In the genomic region with DNA sequence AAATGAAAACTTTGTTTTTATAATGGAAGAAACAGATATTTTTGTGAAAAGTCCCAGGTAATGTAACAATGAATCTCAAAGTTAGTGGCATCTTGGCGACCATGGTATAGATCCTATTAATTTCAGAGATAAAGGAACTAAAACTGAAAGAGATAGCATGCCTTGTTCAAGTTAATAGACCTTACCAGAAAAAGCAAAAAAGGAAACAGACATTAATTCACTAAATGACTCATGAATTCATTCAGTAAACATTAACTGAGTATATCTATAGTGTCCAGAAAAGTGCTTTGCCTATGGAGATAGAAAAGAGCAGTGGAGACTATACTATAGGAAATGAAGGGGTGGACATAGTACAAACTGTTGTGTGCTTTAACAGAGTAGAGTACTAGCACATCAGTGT, we compare ENCODE assay signal across 15 cellular contexts.
DNase-seq lines count a peak whose midpoint lies in the region; ATAC-seq and TF ChIP-seq lines count a peak whose summit lies in the region.
"Had no signal": no experiment of that assay in that cellular context is flagged by ENCODE, and none has a peak within 500 bp of the region (broad histone marks: within the 10 kb centered on the region; RNA-seq: fewer than 3 reads in every experiment).

No MANE protein-coding gene starts in this region.

- no peak for TF ChIP-seq CTCF in transverse colon (IDR thresholded peaks at IDR 0.05)

- 45 to 65% methylated on average over 1 of the region's 1 CpG for WGBS in transverse colon (ENCODE audit: low coverage in 1 of 2), 2 donors

- H3K27me3 Mint-ChIP-seq in stimulated activated naive CD8-positive, alpha-beta T cell treated with anti-CD3 and anti-CD28 coated beads, Interleukin-15, amount 100 ng/mL, for 72 hours, result no peaks in the 10 kb centered on the region
- H3K27me3 Mint-ChIP-seq: activated CD8-positive, alpha-beta memory T cell treated with anti-CD3 and anti-CD28 coated beads, Interleukin-2, amount 10 ng/mL, durations not matched to agents 7 days and 5 days; CD4-positive, alpha-beta T cell had no signal

- H3K4me1 ChIP-seq in transverse colon, result no peaks in the 10 kb centered on the region

- DNase-seq in ELR (ENCODE audit: low read depth) (peak; percentile 13), transverse colon (no peak)
- no peak for DNase-seq in stimulated activated naive CD8-positive, alpha-beta T cell treated with anti-CD3 and anti-CD28 coated beads, Interleukin-15, amount 100 ng/mL, for 72 hours
- no peak for DNase-seq in effector CD4-positive, alpha-beta T cell
- DNase-seq in stimulated activated CD4-positive, alpha-beta T cell treated with anti-CD3 and anti-CD28 coated beads, Interleukin-2, amount 100 ng/mL, for 48 hours, result no peak
- DNase-seq: activated CD8-positive, alpha-beta memory T cell treated with anti-CD3 and anti-CD28 coated beads, Interleukin-2, amount 10 ng/mL, durations not matched to agents 7 days and 5 days; activated naive CD4-positive, alpha-beta T cell treated with anti-CD3 and anti-CD28 coated beads for 36 hours; CD4-positive, alpha-beta T cell; effector memory CD4-positive, alpha-beta T cell; MV-4-11; substantia nigra had no signal

- no peaks in the 10 kb centered on the region for H3K27me3 ChIP-seq in transverse colon
- H3K27me3 ChIP-seq: neutrophil had no signal

- in situ Hi-C loops in transverse colon (cut with MboI; ENCODE audit: low pct_ligation_motif_present in 1 of 4, low pct_unique_long_range_greater_than_20kb in 1 of 4, low sequenced_read_pairs in 3 of 4), result no loop called here

- ATAC-seq in GM19438 (IDR thresholded peaks at IDR 0.05; ENCODE audit: low read depth, unreplicated experiment) (peak; percentile 71), HG02763 (IDR thresholded peaks at IDR 0.05; ENCODE audit: unreplicated experiment) (peak; percentile 54), HG03378 (IDR thresholded peaks at IDR 0.05; ENCODE audit: unreplicated experiment) (peak; percentile 88)
- no peak for ATAC-seq in stimulated activated naive CD8-positive, alpha-beta T cell treated with anti-CD3 and anti-CD28 coated beads, Interleukin-15, amount 100 ng/mL, for 72 hours
- ATAC-seq: activated CD8-positive, alpha-beta memory T cell treated with anti-CD3 and anti-CD28 coated beads, Interleukin-2, amount 10 ng/mL, durations not matched to agents 7 days and 5 days had no signal

- TF ChIP-seq EP300 in transverse colon (IDR thresholded peaks at IDR 0.05; ENCODE audit: low read depth), result no peak

- no peak overlapping the region for H3K4me3 ChIP-seq in transverse colon

- H3K4me1 Mint-ChIP-seq in stimulated activated naive CD8-positive, alpha-beta T cell treated with anti-CD3 and anti-CD28 coated beads, Interleukin-15, amount 100 ng/mL, for 72 hours, result no peaks in the 10 kb centered on the region
- H3K4me1 Mint-ChIP-seq: activated CD8-positive, alpha-beta memory T cell treated with anti-CD3 and anti-CD28 coated beads, Interleukin-2, amount 10 ng/mL, durations not matched to agents 7 days and 5 days had no signal

- H3K36me3 ChIP-seq in transverse colon, result no peaks in the 10 kb centered on the region
- H3K36me3 ChIP-seq: neutrophil had no signal

- H3K9me3 Mint-ChIP-seq in stimulated activated naive CD8-positive, alpha-beta T cell treated with anti-CD3 and anti-CD28 coated beads, Interleukin-15, amount 100 ng/mL, for 72 hours, result no peaks in the 10 kb centered on the region
- H3K9me3 Mint-ChIP-seq: activated naive CD4-positive, alpha-beta T cell treated with anti-CD3 and anti-CD28 coated beads for 36 hours; CD4-positive, alpha-beta T cell had no signal

- H3K27ac ChIP-seq in transverse colon, result no peak overlapping the region
- H3K27ac ChIP-seq: neutrophil had no signal

- intact Hi-C loops in transverse colon (cut with DNase I; ENCODE audit: low total_unique reads), result no loop called here

- H3K4me3 Mint-ChIP-seq in stimulated activated naive CD8-positive, alpha-beta T cell treated with anti-CD3 and anti-CD28 coated beads, Interleukin-15, amount 100 ng/mL, for 72 hours, result no peak overlapping the region
- H3K4me3 Mint-ChIP-seq: activated CD8-positive, alpha-beta memory T cell treated with anti-CD3 and anti-CD28 coated beads, Interleukin-2, amount 10 ng/mL, durations not matched to agents 7 days and 5 days; activated naive CD4-positive, alpha-beta T cell treated with anti-CD3 and anti-CD28 coated beads for 36 hours; CD4-positive, alpha-beta T cell had no signal

- no peak overlapping the region for H3K27ac Mint-ChIP-seq in stimulated activated naive CD8-positive, alpha-beta T cell treated with anti-CD3 and anti-CD28 coated beads, Interleukin-15, amount 100 ng/mL, for 72 hours
- H3K27ac Mint-ChIP-seq: activated CD8-positive, alpha-beta memory T cell treated with anti-CD3 and anti-CD28 coated beads, Interleukin-2, amount 10 ng/mL, durations not matched to agents 7 days and 5 days; activated naive CD4-positive, alpha-beta T cell treated with anti-CD3 and anti-CD28 coated beads for 36 hours; CD4-positive, alpha-beta T cell had no signal

- no peaks in the 10 kb centered on the region for H3K9me3 ChIP-seq in transverse colon
- H3K9me3 ChIP-seq: neutrophil had no signal

- no peak for TF ChIP-seq POLR2A in transverse colon (IDR thresholded peaks at IDR 0.05)
